8 cellular contexts compared by ENCODE assay signal in the genomic region with DNA sequence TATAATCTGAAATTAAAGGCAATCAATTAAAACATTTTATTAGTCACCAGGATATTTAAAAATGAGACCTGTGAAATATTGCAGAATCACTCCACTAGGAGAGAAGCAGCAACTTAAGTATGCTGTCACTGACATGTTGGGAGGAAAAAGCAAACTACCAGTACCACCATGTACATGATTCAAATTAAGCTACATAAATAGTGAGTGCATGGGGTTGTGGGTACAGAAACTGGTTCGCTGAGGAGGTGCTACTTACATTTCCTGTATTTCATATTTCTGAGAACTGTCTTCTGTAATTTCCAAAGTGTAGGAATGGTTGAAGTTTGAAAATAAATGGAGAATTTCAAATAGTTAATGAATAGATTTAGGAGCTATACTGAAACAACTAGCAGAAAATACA. TPM values are rescaled to one million over a fixed set of nuclear protein-coding genes. Genes with fewer than 3 reads are reported as not detected.
A peak's percentile ranks its signal among the peaks of the same experiment; 100 is the strongest.
DNase-seq lines count a peak whose midpoint lies in the region; ATAC-seq and TF ChIP-seq lines count a peak whose summit lies in the region.

No MANE protein-coding gene starts in this region.

- H3K27me3 ChIP-seq in gastroesophageal sphincter: no peaks in the 10 kb centered on the region

- no peaks in the 10 kb centered on the region for H3K9me3 Mint-ChIP-seq in activated CD4-positive, alpha-beta T cell treated with anti-CD3 and anti-CD28 coated beads for 36 hours (ENCODE audit: low read depth)
- no peaks in the 10 kb centered on the region for H3K9me3 Mint-ChIP-seq in T-helper 1 cell treated with Interleukin-12 subunit alpha and Interleukin-12 subunit beta and Interleukin-4 antibody, amounts not matched to agents 30 μg/mL and 1 μg/mL, for 36 hours

- no peaks in the 10 kb centered on the region for H3K36me3 ChIP-seq in gastroesophageal sphincter

- peaks cover 53% of the 10 kb centered on the region for H3K4me1 Mint-ChIP-seq in activated CD4-positive, alpha-beta T cell treated with anti-CD3 and anti-CD28 coated beads for 36 hours
- H3K4me1 Mint-ChIP-seq in T-helper 1 cell treated with Interleukin-12 subunit alpha and Interleukin-12 subunit beta and Interleukin-4 antibody, amounts not matched to agents 30 μg/mL and 1 μg/mL, for 36 hours (ENCODE audit: low read depth): peaks cover 39% of the 10 kb centered on the region

- peaks cover 3 to 48% (median 9%) of the 10 kb centered on the region in 3 donors for H3K4me1 ChIP-seq in gastroesophageal sphincter

- H3K27ac ChIP-seq in gastroesophageal sphincter: peak overlapping the region; percentile 92 to 100 (median 98)

- no peak for TF ChIP-seq POLR2A in gastroesophageal sphincter (IDR thresholded peaks at IDR 0.05)

- H3K4me3 ChIP-seq in gastroesophageal sphincter: no peak overlapping the region

- CTCF ChIA-PET in activated CD4-positive, alpha-beta T cell treated with anti-CD3 and anti-CD28 coated beads for 36 hours (lab: Charles Lee): interaction anchor here (1.2 to 1.6 kb wide), 5 partner anchors 8 to 234 kb away, joined by 3 to 7 read pairs (median 4); partner anchors contain the start of gene NR4A2

- H3K4me3 Mint-ChIP-seq in activated CD4-positive, alpha-beta T cell treated with anti-CD3 and anti-CD28 coated beads for 36 hours: peak overlapping the region; percentile 84
- H3K4me3 Mint-ChIP-seq in T-helper 1 cell treated with Interleukin-12 subunit alpha and Interleukin-12 subunit beta and Interleukin-4 antibody, amounts not matched to agents 30 μg/mL and 1 μg/mL, for 36 hours: peak overlapping the region; percentile 89

- no peaks in the 10 kb centered on the region for H3K27me3 Mint-ChIP-seq in activated CD4-positive, alpha-beta T cell treated with anti-CD3 and anti-CD28 coated beads for 36 hours
- no peaks in the 10 kb centered on the region for H3K27me3 Mint-ChIP-seq in T-helper 1 cell treated with Interleukin-12 subunit alpha and Interleukin-12 subunit beta and Interleukin-4 antibody, amounts not matched to agents 30 μg/mL and 1 μg/mL, for 36 hours (ENCODE audit: low read depth)

- intact Hi-C loops in activated CD4-positive, alpha-beta T cell treated with anti-CD3 and anti-CD28 coated beads for 36 hours (cut with DNase I, micrococcal nuclease): loop anchor here in 1 of 2 experiments (2.0 to 10.0 kb wide), 3 partner anchors 96 to 1557 kb away; partner anchors contain the start of genes CYTIP and GPD2

- POLR2A ChIA-PET in activated CD4-positive, alpha-beta T cell treated with anti-CD3 and anti-CD28 coated beads for 36 hours (lab: Charles Lee): interaction anchor here (1.2 to 3.9 kb wide), 2 partner anchors 8 to 60 kb away, joined by 7 to 30 read pairs; partner anchors contain the start of gene NR4A2

- peak; percentile 34 for DNase-seq in activated CD4-positive, alpha-beta T cell treated with anti-CD3 and anti-CD28 coated beads for 36 hours
- no peak for DNase-seq in activated CD4-positive, alpha-beta T cell treated with anti-CD3 and anti-CD28 coated beads for 48 hours
- DNase-seq in superior temporal gyrus (ENCODE audit: extremely low spot score) (peak; percentile 61), DMS79 treated with DMSO at 0.1 percent for 48 hours (lab: John Stamatoyannopoulos, UW) (no peak)
- no peak for DNase-seq in stimulated activated CD4-positive, alpha-beta T cell treated with anti-CD3 and anti-CD28 coated beads, Interleukin-2, amount 100 ng/mL, for 48 hours

- H3K36me3 Mint-ChIP-seq in activated CD4-positive, alpha-beta T cell treated with anti-CD3 and anti-CD28 coated beads for 36 hours (ENCODE audit: low read depth): peaks cover 3% of the 10 kb centered on the region
- no peaks in the 10 kb centered on the region for H3K36me3 Mint-ChIP-seq in T-helper 1 cell treated with Interleukin-12 subunit alpha and Interleukin-12 subunit beta and Interleukin-4 antibody, amounts not matched to agents 30 μg/mL and 1 μg/mL, for 36 hours (ENCODE audit: low read depth)

- no peak for TF ChIP-seq EP300 in gastroesophageal sphincter (IDR thresholded peaks at IDR 0.05)

- H3K9me3 ChIP-seq in gastroesophageal sphincter: no peaks in the 10 kb centered on the region

- ATAC-seq in activated CD4-positive, alpha-beta T cell treated with anti-CD3 and anti-CD28 coated beads for 36 hours: peak; percentile 21
- ATAC-seq in gastroesophageal sphincter: no peak
- no peak for ATAC-seq in HG03571 (IDR thresholded peaks at IDR 0.05; ENCODE audit: unreplicated experiment)

- H3K27ac Mint-ChIP-seq in activated CD4-positive, alpha-beta T cell treated with anti-CD3 and anti-CD28 coated beads for 36 hours: peak overlapping the region; percentile 95
- H3K27ac Mint-ChIP-seq in T-helper 1 cell treated with Interleukin-12 subunit alpha and Interleukin-12 subunit beta and Interleukin-4 antibody, amounts not matched to agents 30 μg/mL and 1 μg/mL, for 36 hours: peak overlapping the region; percentile 98

- 60 to 64% methylated on average over 1 of the region's 1 CpG for WGBS in gastroesophageal sphincter (ENCODE audit: low coverage in 1 of 2), 2 donors

- no peak for TF ChIP-seq CTCF in gastroesophageal sphincter (IDR thresholded peaks at IDR 0.05)

RNA-seq across cellular contexts. Expression of gene NR4A2, which starts 7.9 kb away (rescaled TPM):
- total RNA-seq in activated CD4-positive, alpha-beta T cell treated with anti-CD3 and anti-CD28 coated beads for 36 hours: 10 to 100 TPM; 19.1 to 23.0 TPM
- 1 to 10 TPM; 1.3 to 7.3 (median 1.8) TPM for total RNA-seq in gastroesophageal sphincter

Comparison
In these comparisons a context has a peak if more than half of its experiments do, and no peak if none do; other contexts are left out.
1. DNase-seq: peak in activated CD4-positive, alpha-beta T cell treated with anti-CD3 and anti-CD28 coated beads for 36 hours (single experiment) and superior temporal gyrus (single experiment); none in activated CD4-positive, alpha-beta T cell treated with anti-CD3 and anti-CD28 coated beads for 48 hours (single experiment), DMS79 treated with DMSO at 0.1 percent for 48 hours (single experiment) and stimulated activated CD4-positive, alpha-beta T cell treated with anti-CD3 and anti-CD28 coated beads, Interleukin-2, amount 100 ng/mL, for 48 hours (0 of 2).